9 cellular contexts compared by ENCODE assay signal in genomic region chr2:161426788-161427412, GRCh38. TPM values are rescaled to one million over a fixed set of nuclear protein-coding genes. Genes with fewer than 3 reads are reported as not detected.
DNase-seq lines count a peak whose midpoint lies in the region; ATAC-seq and TF ChIP-seq lines count a peak whose summit lies in the region.
"Had no signal": no experiment of that assay in that cellular context is flagged by ENCODE, and none has a peak within 500 bp of the region (broad histone marks: within the 10 kb centered on the region; RNA-seq: fewer than 3 reads in every experiment).

No MANE protein-coding gene starts in this region.

- ATAC-seq in natural killer cell (peak in 1 of 3 donors; percentile 32), left lobe of liver (no peak), HG03378 (IDR thresholded peaks at IDR 0.05; ENCODE audit: unreplicated experiment) (no peak)

- H3K4me3 Mint-ChIP-seq in natural killer cell = peak overlapping the region; percentile 71

- no peak overlapping the region for H3K27ac ChIP-seq in HUES6 (ENCODE audit: low read depth, low read length)
- no peak overlapping the region for H3K27ac ChIP-seq in duodenal mucosa (ENCODE audit: low read depth, low read length)
- H3K27ac ChIP-seq: KMS-11 had no signal

- H3K36me3 ChIP-seq in BJ (ENCODE audit: control insufficient read depth, insufficient read depth, low read length) (no peaks in the 10 kb centered on the region), HUES6 (ENCODE audit: control insufficient read depth, insufficient read depth, low read length) (no peaks in the 10 kb centered on the region), duodenal mucosa (ENCODE audit: control insufficient read depth in 1 of 2, insufficient read depth in 2 of 2, low read length in 2 of 2) (no peaks in the 10 kb centered on the region), HAP-1 (replicated peaks) (no peaks in the 10 kb centered on the region)

- in situ Hi-C loops in HAP-1 (cut with MboI; ENCODE audit: low sequenced_read_pairs) = no loop called here

- peaks cover 54 to 84% of the 10 kb centered on the region in 2 donors for H3K27me3 Mint-ChIP-seq in natural killer cell (ENCODE audit: low read depth in 2 of 2)

- H3K27me3 ChIP-seq in BJ (ENCODE audit: control insufficient read depth, insufficient read depth, low read length) (peaks cover 57% of the 10 kb centered on the region), HUES6 (ENCODE audit: control insufficient read depth, insufficient read depth, low read length) (peaks cover 99% of the 10 kb centered on the region), duodenal mucosa (ENCODE audit: control insufficient read depth in 1 of 2, insufficient read depth in 2 of 2, low read length in 2 of 2) (peaks cover 74 to 98% of the 10 kb centered on the region in 2 donors), HAP-1 (ENCODE audit: low read depth) (no peaks in the 10 kb centered on the region)

- H3K4me1 Mint-ChIP-seq in natural killer cell = peaks cover 23 to 29% of the 10 kb centered on the region in 2 donors

- H3K27ac Mint-ChIP-seq in natural killer cell = no peak overlapping the region

- peak; percentile 64 for TF ChIP-seq CTCF in BJ (IDR thresholded peaks at IDR 0.05; ENCODE audit: insufficient read depth, low read depth, low read length)
- no peak for TF ChIP-seq CTCF in natural killer cell (IDR thresholded peaks at IDR 0.05)

- H3K4me3 ChIP-seq in BJ (ENCODE audit: low read depth, low read length) (no peak overlapping the region), HUES6 (ENCODE audit: low read depth, low read length) (peak overlapping the region; percentile 55), duodenal mucosa (ENCODE audit: low read depth in 1 of 2, low read length in 2 of 2) (peak overlapping the region; percentile 11 to 19), HAP-1 (no peak overlapping the region)

- no peaks in the 10 kb centered on the region for H3K9me3 Mint-ChIP-seq in natural killer cell

- POLR2A ChIA-PET in BJ (lab: Charles Lee) = no interaction called here

- DNase-seq in BJ (ENCODE audit: low read depth) = no peak
- DNase-seq in natural killer cell = no peak
- no peak for DNase-seq in left lobe of liver (ENCODE audit: low spot score)
- DNase-seq in HAP-1 (ENCODE audit: low spot score in 2 of 2) = no peak
- no peak for DNase-seq in SHP77 (lab: John Stamatoyannopoulos, UW)

- peaks cover 7% of the 10 kb centered on the region; the same call in 1 of the 2 replicates for H3K4me1 ChIP-seq in HUES6 (ENCODE audit: control insufficient read depth, insufficient read depth, low read length)
- H3K4me1 ChIP-seq in duodenal mucosa (ENCODE audit: control insufficient read depth in 1 of 2, insufficient read depth in 2 of 2, low read length in 2 of 2) = peaks cover 0 to 10% of the 10 kb centered on the region in 2 donors
- no peaks in the 10 kb centered on the region for H3K4me1 ChIP-seq in HAP-1

- intact Hi-C loops in natural killer cell (cut with micrococcal nuclease) = no loop called here

- CTCF ChIA-PET in BJ (lab: Yijun Ruan, JAX) = interaction anchor here (1.2 to 1.4 kb wide), 2 partner anchors 13 to 22 kb away, joined by 3 to 4 read pairs; no protein-coding TSS in a partner anchor

- H3K9me3 ChIP-seq in HUES6 (ENCODE audit: control insufficient read depth, insufficient read depth, low read depth, low read length) = no peaks in the 10 kb centered on the region
- no peaks in the 10 kb centered on the region for H3K9me3 ChIP-seq in duodenal mucosa (ENCODE audit: control insufficient read depth in 1 of 2, low read length in 2 of 2)
- H3K9me3 ChIP-seq in HAP-1 = no peaks in the 10 kb centered on the region

- no peak overlapping the region for H3K9ac ChIP-seq in HUES6 (ENCODE audit: low read length)
- no peak overlapping the region for H3K9ac ChIP-seq in duodenal mucosa (ENCODE audit: low read depth in 1 of 2, low read length in 2 of 2)
- H3K9ac ChIP-seq: KMS-11 had no signal

- H3K36me3 Mint-ChIP-seq in natural killer cell = peaks cover 15% of the 10 kb centered on the region

RNA-seq across cellular contexts. Expression of gene TBR1, which starts 10.8 kb away (rescaled TPM):
- not detected in 2 replicates for polyA plus RNA-seq in BJ (2011; rRNA removed)
- 0.05 TPM in 1 of 2 replicates, not detected in the other for polyA minus RNA-seq in BJ (2011; rRNA and poly(A)+ RNA removed)
- total RNA-seq in natural killer cell = not detected
- not detected for total RNA-seq in left lobe of liver

Comparison
In these comparisons a context has a peak if more than half of its experiments do, and no peak if none do; other contexts are left out.
1. H3K4me3 ChIP-seq: peak in HUES6 (single experiment) and duodenal mucosa (2 of 2); none in BJ (single experiment) and HAP-1 (single experiment).